ENCODE assay signal across 1 cellular context in the genomic region with DNA sequence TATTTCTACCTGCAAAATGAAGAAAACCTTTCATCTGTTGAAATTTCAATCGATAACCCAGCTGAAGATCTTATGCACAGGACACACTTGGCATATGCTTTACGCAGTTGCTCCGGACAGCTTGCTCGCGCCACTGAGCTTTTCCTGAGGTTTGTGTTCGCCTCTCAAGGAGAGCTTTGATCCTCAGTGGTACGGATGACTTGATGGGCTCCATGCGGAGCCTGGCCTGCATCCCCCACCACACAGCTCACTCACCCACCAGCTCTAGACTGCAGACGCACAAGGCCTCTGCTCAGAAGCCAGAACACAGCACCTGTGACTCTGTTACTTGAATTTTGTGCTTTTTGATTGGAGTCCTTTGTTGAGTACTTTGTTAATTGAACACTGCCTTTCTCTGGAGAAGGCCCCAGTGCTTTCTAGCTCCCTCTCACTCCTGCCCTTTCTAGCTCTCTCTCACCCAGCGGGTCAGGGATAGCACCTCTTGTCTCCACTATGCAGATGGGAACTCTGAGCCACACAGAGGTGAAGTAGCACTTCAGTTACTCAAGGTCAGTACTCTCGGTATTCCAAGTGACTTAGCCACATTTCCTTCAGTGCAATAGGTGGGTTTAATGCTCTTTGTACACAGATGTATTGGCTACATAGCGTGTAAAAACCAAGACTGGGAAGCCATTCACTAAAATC.
TF ChIP-seq lines count a peak whose summit lies in the region.

No MANE protein-coding gene starts in this region.

TF ChIP-seq in GM23338, 12 proteins besides CTCF, POLR2A, EP300 and RAD21 (continued from another document):
- TF ChIP-seq, protein P1, sequence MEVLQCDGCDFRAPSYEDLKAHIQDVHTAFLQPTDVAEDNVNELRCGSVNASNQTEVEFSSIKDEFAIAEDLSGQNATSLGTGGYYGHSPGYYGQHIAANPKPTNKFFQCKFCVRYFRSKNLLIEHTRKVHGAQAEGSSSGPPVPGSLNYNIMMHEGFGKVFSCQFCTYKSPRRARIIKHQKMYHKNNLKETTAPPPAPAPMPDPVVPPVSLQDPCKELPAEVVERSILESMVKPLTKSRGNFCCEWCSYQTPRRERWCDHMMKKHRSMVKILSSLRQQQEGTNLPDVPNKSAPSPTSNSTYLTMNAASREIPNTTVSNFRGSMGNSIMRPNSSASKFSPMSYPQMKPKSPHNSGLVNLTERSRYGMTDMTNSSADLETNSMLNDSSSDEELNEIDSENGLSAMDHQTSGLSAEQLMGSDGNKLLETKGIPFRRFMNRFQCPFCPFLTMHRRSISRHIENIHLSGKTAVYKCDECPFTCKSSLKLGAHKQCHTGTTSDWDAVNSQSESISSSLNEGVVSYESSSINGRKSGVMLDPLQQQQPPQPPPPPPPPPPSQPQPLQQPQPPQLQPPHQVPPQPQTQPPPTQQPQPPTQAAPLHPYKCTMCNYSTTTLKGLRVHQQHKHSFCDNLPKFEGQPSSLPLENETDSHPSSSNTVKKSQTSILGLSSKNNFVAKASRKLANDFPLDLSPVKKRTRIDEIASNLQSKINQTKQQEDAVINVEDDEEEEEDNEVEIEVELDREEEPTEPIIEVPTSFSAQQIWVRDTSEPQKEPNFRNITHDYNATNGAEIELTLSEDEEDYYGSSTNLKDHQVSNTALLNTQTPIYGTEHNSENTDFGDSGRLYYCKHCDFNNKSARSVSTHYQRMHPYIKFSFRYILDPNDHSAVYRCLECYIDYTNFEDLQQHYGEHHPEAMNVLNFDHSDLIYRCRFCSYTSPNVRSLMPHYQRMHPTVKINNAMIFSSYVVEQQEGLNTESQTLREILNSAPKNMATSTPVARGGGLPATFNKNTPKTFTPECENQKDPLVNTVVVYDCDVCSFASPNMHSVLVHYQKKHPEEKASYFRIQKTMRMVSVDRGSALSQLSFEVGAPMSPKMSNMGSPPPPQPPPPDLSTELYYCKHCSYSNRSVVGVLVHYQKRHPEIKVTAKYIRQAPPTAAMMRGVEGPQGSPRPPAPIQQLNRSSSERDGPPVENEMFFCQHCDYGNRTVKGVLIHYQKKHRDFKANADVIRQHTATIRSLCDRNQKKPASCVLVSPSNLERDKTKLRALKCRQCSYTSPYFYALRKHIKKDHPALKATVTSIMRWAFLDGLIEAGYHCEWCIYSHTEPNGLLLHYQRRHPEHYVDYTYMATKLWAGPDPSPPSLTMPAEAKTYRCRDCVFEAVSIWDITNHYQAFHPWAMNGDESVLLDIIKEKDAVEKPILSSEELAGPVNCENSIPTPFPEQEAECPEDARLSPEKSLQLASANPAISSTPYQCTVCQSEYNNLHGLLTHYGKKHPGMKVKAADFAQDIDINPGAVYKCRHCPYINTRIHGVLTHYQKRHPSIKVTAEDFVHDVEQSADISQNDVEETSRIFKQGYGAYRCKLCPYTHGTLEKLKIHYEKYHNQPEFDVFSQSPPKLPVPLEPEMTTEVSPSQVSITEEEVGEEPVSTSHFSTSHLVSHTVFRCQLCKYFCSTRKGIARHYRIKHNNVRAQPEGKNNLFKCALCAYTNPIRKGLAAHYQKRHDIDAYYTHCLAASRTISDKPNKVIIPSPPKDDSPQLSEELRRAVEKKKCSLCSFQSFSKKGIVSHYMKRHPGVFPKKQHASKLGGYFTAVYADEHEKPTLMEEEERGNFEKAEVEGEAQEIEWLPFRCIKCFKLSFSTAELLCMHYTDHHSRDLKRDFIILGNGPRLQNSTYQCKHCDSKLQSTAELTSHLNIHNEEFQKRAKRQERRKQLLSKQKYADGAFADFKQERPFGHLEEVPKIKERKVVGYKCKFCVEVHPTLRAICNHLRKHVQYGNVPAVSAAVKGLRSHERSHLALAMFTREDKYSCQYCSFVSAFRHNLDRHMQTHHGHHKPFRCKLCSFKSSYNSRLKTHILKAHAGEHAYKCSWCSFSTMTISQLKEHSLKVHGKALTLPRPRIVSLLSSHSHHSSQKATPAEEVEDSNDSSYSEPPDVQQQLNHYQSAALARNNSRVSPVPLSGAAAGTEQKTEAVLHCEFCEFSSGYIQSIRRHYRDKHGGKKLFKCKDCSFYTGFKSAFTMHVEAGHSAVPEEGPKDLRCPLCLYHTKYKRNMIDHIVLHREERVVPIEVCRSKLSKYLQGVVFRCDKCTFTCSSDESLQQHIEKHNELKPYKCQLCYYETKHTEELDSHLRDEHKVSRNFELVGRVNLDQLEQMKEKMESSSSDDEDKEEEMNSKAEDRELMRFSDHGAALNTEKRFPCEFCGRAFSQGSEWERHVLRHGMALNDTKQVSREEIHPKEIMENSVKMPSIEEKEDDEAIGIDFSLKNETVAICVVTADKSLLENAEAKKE (CRISPR knock-in tag; IDR thresholded peaks at IDR 0.05) = no peak
TF ChIP-seq in GM23338: peak in this region for 0.
